ENCODE assay signal across 11 cellular contexts in the genomic region with DNA sequence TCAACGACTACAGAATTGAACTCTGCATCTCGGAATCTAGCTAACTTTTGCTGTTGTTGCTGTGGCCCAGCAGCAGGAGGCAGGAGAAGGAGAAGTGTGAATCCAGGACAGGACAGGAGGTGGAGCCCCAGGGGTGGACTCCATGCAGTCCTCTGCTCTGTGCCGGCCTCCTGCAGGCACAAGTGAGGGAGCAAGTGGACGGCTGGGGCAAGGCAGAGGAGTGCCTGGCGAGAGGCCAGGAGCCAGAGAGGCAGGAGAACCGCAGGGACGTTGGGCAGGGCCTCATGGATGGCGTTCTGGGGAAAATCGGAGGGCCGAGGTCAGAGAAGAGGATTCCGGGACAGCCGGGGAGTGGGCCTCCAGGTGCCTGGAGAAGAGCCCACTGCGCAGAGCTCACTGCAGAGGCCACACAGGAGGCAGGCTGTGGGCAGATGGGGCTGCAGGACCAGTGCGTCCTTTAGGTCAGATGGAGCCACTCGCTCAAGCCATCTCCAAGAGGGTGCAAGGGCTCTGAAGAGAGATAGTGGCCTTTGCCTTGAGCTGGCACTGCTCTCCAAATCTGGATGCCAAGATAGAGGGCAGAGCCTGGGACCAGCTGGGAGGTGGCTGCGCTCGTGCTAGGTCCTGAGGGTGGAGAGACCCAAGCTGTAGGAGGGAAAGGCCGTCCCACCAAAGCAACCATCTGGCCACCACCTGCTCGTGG.
DNase-seq lines count a peak whose midpoint lies in the region; ATAC-seq and TF ChIP-seq lines count a peak whose summit lies in the region.
"Had no signal": no experiment of that assay in that cellular context is flagged by ENCODE, and none has a peak within 500 bp of the region (broad histone marks: within the 10 kb centered on the region; RNA-seq: fewer than 3 reads in every experiment).

No MANE protein-coding gene starts in this region.

- H3K4me1 ChIP-seq in GM23248 (ENCODE audit: insufficient read depth) (peaks cover 15% of the 10 kb centered on the region), heart right ventricle (peaks cover 20 to 93% (median 65%) of the 10 kb centered on the region in 9 donors)

- no peak overlapping the region for H2AFZ ChIP-seq in GM23248

- H3K4me2 ChIP-seq in GM23248 (ENCODE audit: unreplicated experiment), result no peak overlapping the region

- H3K9me3 ChIP-seq in GM23248 (ENCODE audit: low read depth) (no peaks in the 10 kb centered on the region), heart right ventricle (no peaks in the 10 kb centered on the region)

- no peak overlapping the region for H3K4me3 ChIP-seq in GM23248
- H3K4me3 ChIP-seq in astrocyte of the spinal cord (ENCODE audit: low read depth, low read length), result no peak overlapping the region
- H3K4me3 ChIP-seq in heart right ventricle, result no peak overlapping the region
- H3K4me3 ChIP-seq in skin epidermis, result no peak overlapping the region

- no peaks in the 10 kb centered on the region; the same call in none of the 2 replicates for H3K36me3 ChIP-seq in GM23248 (ENCODE audit: low read depth)
- peaks cover 0 to 77% (median 13%) of the 10 kb centered on the region in 9 donors for H3K36me3 ChIP-seq in heart right ventricle

- ATAC-seq in heart right ventricle (peak; percentile 10 to 55 (median 30)), GM21515 (IDR thresholded peaks at IDR 0.05; ENCODE audit: unreplicated experiment) (no peak), HG03378 (IDR thresholded peaks at IDR 0.05; ENCODE audit: unreplicated experiment) (no peak)

- peak; percentile 18 for TF ChIP-seq CTCF in astrocyte of the spinal cord (IDR thresholded peaks at IDR 0.05; ENCODE audit: low read depth, low read length)
- peak in 1 of 9 donors; percentile 18 for TF ChIP-seq CTCF in heart right ventricle (IDR thresholded peaks at IDR 0.05)

- no peaks in the 10 kb centered on the region for H3K79me2 ChIP-seq in GM23248 (ENCODE audit: insufficient read depth)

- in situ Hi-C loops in GM23248 (cut with MboI), result no loop called here
- in situ Hi-C loops in astrocyte of the spinal cord (cut with HindIII; ENCODE audit: low sequenced_read_pairs), result no loop called here

- peaks cover 18% of the 10 kb centered on the region for H3F3A ChIP-seq in GM23248 (ENCODE audit: insufficient read depth)

- peak; percentile 23 for DNase-seq in GM23248
- no peak for DNase-seq in astrocyte of the spinal cord (ENCODE audit: low read depth, low spot score)
- DNase-seq in heart right ventricle, result peak in 1 of 2 donors; percentile 58
- no peak for DNase-seq in SKM-1 (lab: John Stamatoyannopoulos, UW; ENCODE audit: unreplicated experiment)
- no peak for DNase-seq in retina
- DNase-seq: central memory CD4-positive, alpha-beta T cell; NCI-H2227 treated with DMSO at 0.1 percent for 48 hours; SW 1271 had no signal

- H3K9ac ChIP-seq in GM23248, result no peak overlapping the region

- H3K27me3 ChIP-seq in GM23248 (replicated peaks; ENCODE audit: insufficient read depth) (no peaks in the 10 kb centered on the region), heart right ventricle (no peaks in the 10 kb centered on the region)

- no peaks in the 10 kb centered on the region for H4K20me1 ChIP-seq in GM23248 (ENCODE audit: insufficient read depth)

- intact Hi-C loops in heart right ventricle (cut with DNase I), result no loop called here

- WGBS in GM23248 (ENCODE audit: low coverage in 1 of 2, low lambda C conversion rate in 2 of 2, missing lambda C conversion rate in 2 of 2), 2 experiments, result 63 to 71% methylated on average over 16 to 19 of the region's 19 CpGs
- WGBS in heart right ventricle, 2 donors, result 54 to 63% methylated on average over 19 of the region's 19 CpGs

- no peak overlapping the region for H3K27ac ChIP-seq in GM23248
- H3K27ac ChIP-seq in heart right ventricle, result peak overlapping the region in 7 of 10 donors; percentile 25 to 65 (median 39)
- peak overlapping the region in 13 of 21 experiments; percentile 26 to 78 (median 59) for H3K27ac ChIP-seq in skin epidermis

- H3K9me2 ChIP-seq in GM23248 (ENCODE audit: insufficient read depth), result no peaks in the 10 kb centered on the region

Comparison
In these comparisons a context has a peak if more than half of its experiments do, and no peak if none do; other contexts are left out.
1. ATAC-seq: peak in heart right ventricle (8 of 8); none in GM21515 (single experiment) and HG03378 (single experiment).